Comparison of ENCODE assay signal across 22 cellular contexts in the genomic region with DNA sequence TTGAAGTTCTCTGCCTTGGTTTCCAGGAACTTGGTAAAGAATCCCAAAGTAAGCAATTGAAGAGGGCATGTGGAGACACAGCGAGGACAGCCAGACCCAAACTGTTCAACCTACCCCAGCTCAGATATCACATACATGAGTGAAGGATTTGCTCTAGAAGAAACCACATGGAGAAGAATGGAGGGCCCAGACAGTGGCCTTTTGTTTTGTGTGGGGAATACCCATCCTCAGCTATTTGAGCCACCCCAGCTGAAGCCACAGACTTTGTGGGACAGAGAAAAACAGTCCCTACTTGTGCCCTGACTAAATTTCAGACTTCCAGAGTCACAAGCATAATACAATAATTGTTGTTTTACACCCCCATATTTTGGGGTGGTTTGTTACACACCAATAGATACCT.
A peak's percentile ranks its signal among the peaks of the same experiment; 100 is the strongest.
DNase-seq lines count a peak whose midpoint lies in the region; ATAC-seq, FAIRE-seq and TF ChIP-seq lines count a peak whose summit lies in the region.
"Had no signal": no experiment of that assay in that cellular context is flagged by ENCODE, and none has a peak within 500 bp of the region (broad histone marks: within the 10 kb centered on the region; RNA-seq: fewer than 3 reads in every experiment).

No MANE protein-coding gene starts in this region.

- no peak for DNase-seq in GM12878 (ENCODE audit: low read depth, low spot score)
- peak; percentile 53 for DNase-seq in myocyte (ENCODE audit: low read depth)
- no peak for DNase-seq in middle frontal gyrus (ENCODE audit: extremely low spot score, low spot score)
- DNase-seq in AML-193 (lab: John Stamatoyannopoulos, UW) = no peak
- DNase-seq: BE2C; CD4-positive, alpha-beta T cell; CD8-positive, alpha-beta memory T cell; DMS 273 treated with DMSO at 0.1 percent for 48 hours; DMS79; EL; GDM1; H9 had no signal

- in situ Hi-C loops in GM12878 (cut with MboI) = no loop called here

- no peak for TF ChIP-seq POLR2A in GM12878 (IDR thresholded peaks at IDR 0.05; ENCODE audit: low read depth, low read length)

- ATAC-seq in GM21619 (IDR thresholded peaks at IDR 0.05; ENCODE audit: unreplicated experiment) (peak; percentile 50), GM12878 (peak; percentile 28; the same call in 2 of the 3 replicates), HG03196 (IDR thresholded peaks at IDR 0.05; ENCODE audit: unreplicated experiment) (no peak)
- ATAC-seq: GM23338, HCT116 had no signal

- TF ChIP-seq EP300 in GM12878 (IDR thresholded peaks at IDR 0.05; ENCODE audit: borderline replicate concordance in 1 of 2, control insufficient read depth in 1 of 2, low read depth in 2 of 2, low read length in 2 of 2) = no peak

- 22% methylated on average over 1 of the region's 1 CpG for WGBS in GM12878 (ENCODE audit: insufficient coverage, insufficient replicate concordance, low lambda C conversion rate, missing lambda C conversion rate)

- H3K27ac ChIP-seq in GM12878 (ENCODE audit: control insufficient read depth, insufficient read depth) = no peak overlapping the region
- H3K27ac ChIP-seq: BLaER1 treated with 17β-estradiol and CSF1 and Interleukin-3, amounts not matched to agents 10 nM and 100 nM had no signal

- H3K4me3 ChIP-seq in GM12878 = no peak overlapping the region
- H3K4me3 ChIP-seq: BLaER1 treated with 17β-estradiol and CSF1 and Interleukin-3, amounts not matched to agents 10 nM and 100 nM; GM23338 had no signal

- 0 out of 4 replicates have a peak, but pooled peaks cover 0 to 1% of the 10 kb centered on the region in 2 experiments for H3K27me3 ChIP-seq in GM12878 (replicated peaks in 1 of 2; ENCODE audit: control insufficient read depth in 2 of 2, insufficient read depth in 2 of 2, low read length in 1 of 2)
- H3K27me3 ChIP-seq: BE2C; BLaER1 treated with 17β-estradiol and CSF1 and Interleukin-3, amounts not matched to agents 10 nM and 100 nM had no signal

- TF ChIP-seq RAD21 in GM12878 (IDR thresholded peaks at IDR 0.05; ENCODE audit: insufficient read depth, low read depth, low read length) = no peak

- no TSS peak for BruUV-seq in GM12878 (replicated peaks; lab: Mats Ljungman, UMichigan)

- no peaks in the 10 kb centered on the region for H3K36me3 ChIP-seq in GM12878 (ENCODE audit: control insufficient read depth in 2 of 2, insufficient read depth in 2 of 2, low read length in 1 of 2)
- H3K36me3 ChIP-seq: BE2C; BLaER1 treated with 17β-estradiol and CSF1 and Interleukin-3, amounts not matched to agents 10 nM and 100 nM had no signal

- no peak overlapping the region for H2AFZ ChIP-seq in GM12878 (ENCODE audit: control insufficient read depth, low read depth, low read length)
- H2AFZ ChIP-seq: GM23338 had no signal

- H4K20me1 ChIP-seq in GM12878 (ENCODE audit: control insufficient read depth, insufficient read depth) = no peaks in the 10 kb centered on the region
- H4K20me1 ChIP-seq: BLaER1 treated with 17β-estradiol and CSF1 and Interleukin-3, amounts not matched to agents 10 nM and 100 nM had no signal

- CTCF ChIA-PET in GM12878 (lab: Yijun Ruan, JAX) = interaction anchor here (0.7 kb wide), 1 partner anchor 19 kb away, joined by 3 read pairs; no protein-coding TSS in a partner anchor

- intact Hi-C loops in GM12878 (cut with micrococcal nuclease; ENCODE audit: unreplicated experiment) = no loop called here

- no peaks in the 10 kb centered on the region for H3K79me2 ChIP-seq in GM12878 (ENCODE audit: control insufficient read depth, insufficient read depth, low read length)

- no peak overlapping the region for H3K9ac ChIP-seq in GM12878 (ENCODE audit: control insufficient read depth, insufficient read depth, low read length)
- H3K9ac ChIP-seq: BLaER1 treated with 17β-estradiol and CSF1 and Interleukin-3, amounts not matched to agents 10 nM and 100 nM had no signal

- SMC1A ChIA-PET in GM12878 (lab: Charles Lee; ENCODE audit: uncharacterized antibody, unreplicated experiment) = no interaction called here

- RAD21 ChIA-PET in GM12878 (lab: Charles Lee; ENCODE audit: unreplicated experiment) = no interaction called here

- POLR2A ChIA-PET in GM12878 (lab: Charles Lee) = no interaction called here

- TF ChIP-seq CTCF in GM12878 (IDR thresholded peaks at IDR 0.05 in 2 of 3, conservative IDR thresholded peaks at IDR 0.05 in 1 of 3; ENCODE audit: control insufficient read depth in 2 of 3, extremely low read depth in 1 of 3, insufficient read depth in 1 of 3, low read depth in 3 of 3, low read length in 3 of 3) = no peak

- no peak for FAIRE-seq in GM12878 (lab: Jason Lieb, UNC)
- FAIRE-seq: A204.1, D721Med, GM12891, GM18507, GM19239 had no signal

- H3K4me2 ChIP-seq in GM12878 (ENCODE audit: control insufficient read depth, insufficient read depth) = no peak overlapping the region
- H3K4me2 ChIP-seq: BLaER1 treated with 17β-estradiol and CSF1 and Interleukin-3, amounts not matched to agents 10 nM and 100 nM; GM23338 had no signal

- H3K9me3 ChIP-seq in GM12878 (replicated peaks; ENCODE audit: control insufficient read depth, insufficient read depth, low read length) = no peaks in the 10 kb centered on the region
- H3K9me3 ChIP-seq: BE2C had no signal

- no peaks in the 10 kb centered on the region for H3K4me1 ChIP-seq in GM12878 (ENCODE audit: control insufficient read depth, insufficient read depth, low read length)
- H3K4me1 ChIP-seq: BE2C; BLaER1 treated with 17β-estradiol and CSF1 and Interleukin-3, amounts not matched to agents 10 nM and 100 nM had no signal

TF ChIP-seq in GM12878, 131 proteins besides CTCF, POLR2A, EP300 and RAD21:
- TF ChIP-seq RFX5 (IDR thresholded peaks at IDR 0.05; ENCODE audit: low read depth, low read length) (no peak), PML (IDR thresholded peaks at IDR 0.05; ENCODE audit: low read length) (no peak), BMI1 (IDR thresholded peaks at IDR 0.05; ENCODE audit: borderline replicate concordance) (no peak), MXI1 (IDR thresholded peaks at IDR 0.05; ENCODE audit: low read depth, low read length) (no peak), ETV6 (conservative IDR thresholded peaks at IDR 0.05 in 1 of 2, IDR thresholded peaks at IDR 0.05 in 1 of 2; ENCODE audit: borderline replicate concordance in 1 of 2, low read depth in 1 of 2) (no peak), ELK1 (IDR thresholded peaks at IDR 0.05; ENCODE audit: low read depth, low read length) (no peak), BCL3 (IDR thresholded peaks at IDR 0.05; ENCODE audit: borderline replicate concordance, insufficient read depth, low read depth, low read length, poor library complexity, severe bottlenecking) (no peak), FOXK2 (IDR thresholded peaks at IDR 0.05) (no peak), MEF2A (IDR thresholded peaks at IDR 0.05; ENCODE audit: insufficient read depth, low read depth, low read length) (no peak), BRCA1 (IDR thresholded peaks at IDR 0.05; ENCODE audit: low read depth, low read length) (no peak)
